Comparison of ENCODE assay signal across 19 cellular contexts in the genomic region with DNA sequence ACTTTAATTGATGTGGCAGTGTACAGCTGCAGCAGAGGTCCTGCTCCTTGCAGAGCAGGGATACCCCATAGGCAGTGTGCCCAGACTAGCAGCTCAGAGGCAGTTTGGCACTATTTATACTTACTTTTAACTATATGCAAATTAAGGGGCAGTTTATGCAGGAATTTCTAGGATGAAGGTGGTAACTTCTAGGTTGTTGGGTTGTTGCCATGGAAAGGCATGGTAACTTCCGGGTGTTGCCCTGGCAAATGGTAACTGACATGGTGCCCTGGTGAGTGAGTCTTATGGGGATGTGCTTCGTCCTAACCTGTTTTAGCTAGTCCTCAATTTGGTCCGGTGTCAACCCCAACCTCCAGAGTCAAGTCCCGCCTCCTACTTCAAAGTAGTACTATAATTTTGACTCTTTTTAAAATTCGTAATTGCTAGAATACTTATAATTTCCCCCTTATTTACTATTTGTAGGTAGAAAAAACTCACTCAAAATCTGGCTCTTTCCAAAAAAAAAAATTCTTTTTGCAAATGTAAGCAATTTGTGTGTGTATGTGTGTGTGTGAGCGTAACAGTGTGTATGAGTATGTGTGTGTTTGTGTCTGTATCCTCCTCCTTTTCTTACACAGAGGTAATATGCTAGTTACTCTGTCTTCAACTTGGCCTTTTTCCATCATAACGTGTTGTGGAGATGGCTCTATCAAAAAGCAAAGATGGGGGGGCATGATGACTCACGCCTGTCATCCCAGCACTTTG. TPM values are rescaled to one million over a fixed set of nuclear protein-coding genes. Genes with fewer than 3 reads are reported as not detected.
DNase-seq lines count a peak whose midpoint lies in the region; FAIRE-seq and TF ChIP-seq lines count a peak whose summit lies in the region.
"Had no signal": no experiment of that assay in that cellular context is flagged by ENCODE, and none has a peak within 500 bp of the region (broad histone marks: within the 10 kb centered on the region; RNA-seq: fewer than 3 reads in every experiment).

No MANE protein-coding gene starts in this region.

- peaks cover 25% of the 10 kb centered on the region for H3K27me3 ChIP-seq in osteoblast (ENCODE audit: insufficient read depth, low read length)

- POLR2A ChIA-PET in HEK293 (lab: Yijun Ruan, JAX), result no interaction called here

- H3K4me1 ChIP-seq in HEK293 (ENCODE audit: control insufficient read depth, insufficient read depth, low read length) (no peaks in the 10 kb centered on the region), osteoblast (ENCODE audit: insufficient read depth, low read length) (peaks cover 2% of the 10 kb centered on the region)
- H3K4me1 ChIP-seq: BE2C had no signal

- no peak overlapping the region for H3K27ac ChIP-seq in HEK293 (ENCODE audit: extremely low read depth, low read depth, low read length)
- no peak overlapping the region for H3K27ac ChIP-seq in osteoblast (ENCODE audit: low read depth, low read length)
- H3K27ac ChIP-seq: C4-2B, HL-60 had no signal

- H3K4me3 Mint-ChIP-seq in chondrocyte (ENCODE audit: unreplicated experiment), result no peak overlapping the region
- H3K4me3 Mint-ChIP-seq: CD8-positive, alpha-beta T cell had no signal

- H3K9me3 Mint-ChIP-seq in chondrocyte (ENCODE audit: low read depth), result peaks cover 5% of the 10 kb centered on the region
- H3K9me3 Mint-ChIP-seq: CD8-positive, alpha-beta T cell had no signal

- no peak overlapping the region for H3K4me2 ChIP-seq in osteoblast (ENCODE audit: insufficient read depth, low read length)

- H3K4me1 Mint-ChIP-seq in chondrocyte (ENCODE audit: low read depth), result peaks cover 64% of the 10 kb centered on the region

- intact Hi-C loops in lower leg skin (cut with DNase I; ENCODE audit: low total_unique reads), result no loop called here

- TF ChIP-seq CTCF in HEK293 (tag by site-specific recombination; IDR thresholded peaks at IDR 0.05) (no peak), chondrocyte (IDR thresholded peaks at IDR 0.05) (no peak), osteoblast (IDR thresholded peaks at IDR 0.05; ENCODE audit: extremely low read depth, low read depth, low read length) (no peak), lower leg skin (IDR thresholded peaks at IDR 0.05) (no peak)

- no peaks in the 10 kb centered on the region for H3K36me3 ChIP-seq in HEK293 (ENCODE audit: control insufficient read depth in 2 of 2, insufficient read depth in 1 of 2, low read length in 2 of 2)
- H3K36me3 ChIP-seq in osteoblast (ENCODE audit: insufficient read depth, low read length), result no peaks in the 10 kb centered on the region
- H3K36me3 ChIP-seq: BE2C had no signal

- peaks cover 11% of the 10 kb centered on the region for H3K36me3 Mint-ChIP-seq in chondrocyte (ENCODE audit: low read depth)
- H3K36me3 Mint-ChIP-seq: CD8-positive, alpha-beta T cell had no signal

- TF ChIP-seq POLR2A in lower leg skin (IDR thresholded peaks at IDR 0.05), result no peak

- FAIRE-seq in urothelium cell line (lab: Jason Lieb, UNC), result peak; percentile 5
- FAIRE-seq: A204.1, GM12892 had no signal

- no peak overlapping the region for H3K4me3 ChIP-seq in HEK293 (ENCODE audit: low read depth, low read length)
- no peak overlapping the region for H3K4me3 ChIP-seq in osteoblast (ENCODE audit: insufficient read depth, low read length)
- no peak overlapping the region for H3K4me3 ChIP-seq in lower leg skin (ENCODE audit: low read depth, poor library complexity, severe bottlenecking)

- no peaks in the 10 kb centered on the region for H3K79me2 ChIP-seq in osteoblast (ENCODE audit: insufficient read depth, low read length)

- no peaks in the 10 kb centered on the region for H3K27me3 Mint-ChIP-seq in chondrocyte (ENCODE audit: low read depth)

- 53 to 69% methylated on average over 8 of the region's 8 CpGs for WGBS in lower leg skin, 2 donors

- H3K27ac Mint-ChIP-seq in chondrocyte (ENCODE audit: unreplicated experiment), result peak overlapping the region; percentile 8
- H3K27ac Mint-ChIP-seq: CD8-positive, alpha-beta T cell had no signal

- H3K9me3 ChIP-seq in HEK293 (ENCODE audit: control insufficient read depth, insufficient read depth, low read depth, low read length) (no peaks in the 10 kb centered on the region), osteoblast (ENCODE audit: low read depth, low read length) (no peaks in the 10 kb centered on the region)
- H3K9me3 ChIP-seq: BE2C had no signal

- no peak overlapping the region for H2AFZ ChIP-seq in osteoblast (ENCODE audit: low read length)

- CTCF ChIA-PET in HEK293 (lab: Yijun Ruan, JAX), result interaction anchor here (0.7 to 3.0 kb wide), 4 partner anchors 18 to 169 kb away, joined by 3 to 21 read pairs (median 5); no protein-coding TSS in a partner anchor

- H4K20me1 ChIP-seq in osteoblast (ENCODE audit: insufficient read depth, low read length), result no peaks in the 10 kb centered on the region

- DNase-seq in chondrocyte (ENCODE audit: low spot score), result no peak
- peak; percentile 63 for DNase-seq in osteoblast (ENCODE audit: insufficient read length, low spot score, missing footprints)
- DNase-seq in urothelium cell line (ENCODE audit: low spot score), result no peak
- DNase-seq in NCI-H2107 treated with DMSO at 0.1 percent for 48 hours (lab: John Stamatoyannopoulos, UW; ENCODE audit: unreplicated experiment), result no peak
- DNase-seq in SHP77 treated with DMSO at 0.1 percent for 48 hours (lab: John Stamatoyannopoulos, UW), result no peak
- DNase-seq in lower leg skin (ENCODE audit: low spot score in 2 of 2), result no peak
- DNase-seq: BE2C; CD8-positive, alpha-beta T cell; COR-L47; DND-41; GDM1; HCEC 1CT; IMR-90 had no signal

TF ChIP-seq in HEK293, 187 proteins besides CTCF, POLR2A, EP300 and RAD21:
- TF ChIP-seq SP7 (tag by site-specific recombination; IDR thresholded peaks at IDR 0.05), result no peak
- TF ChIP-seq GLIS1 (tag by site-specific recombination; IDR thresholded peaks at IDR 0.05), result 0 out of 2 replicates have a peak, but pooled peaks have one; percentile 15
TF ChIP-seq in HEK293: peak in this region for 1.

RNA-seq across cellular contexts. Expression of gene COL26A1, which starts 5.9 kb away (rescaled TPM):
- total RNA-seq in chondrocyte (102 to 156 TPM (median 155 TPM) in 3 replicates), osteoblast (not detected in 2 replicates), lower leg skin (under 1 TPM in 1 of 4 donors, not detected in 3; 0.06 TPM)
- total RNA-seq: CD8-positive, alpha-beta T cell; H4; IMR-90 had no signal

RNA-seq across cellular contexts. Expression of gene IFT22, which starts 47.0 kb away (rescaled TPM):
- 24.3 to 33.0 TPM (median 26.8 TPM) in 3 replicates for total RNA-seq in chondrocyte
- total RNA-seq in osteoblast, result 32.7 and 35.8 TPM in 2 replicates
- total RNA-seq in lower leg skin, result 10 to 100 TPM; 10.7 to 15.7 (median 12.5) TPM

Comparison
In these comparisons a context has a peak if more than half of its experiments do, and no peak if none do; other contexts are left out.
1. RNA of gene COL26A1, which starts 5.9 kb away (total RNA-seq): 102 to 156 TPM in chondrocyte; 0.06 TPM in lower leg skin and not detected in osteoblast; every median in the first group is over 10 times any median in the second.